In the genomic region with DNA sequence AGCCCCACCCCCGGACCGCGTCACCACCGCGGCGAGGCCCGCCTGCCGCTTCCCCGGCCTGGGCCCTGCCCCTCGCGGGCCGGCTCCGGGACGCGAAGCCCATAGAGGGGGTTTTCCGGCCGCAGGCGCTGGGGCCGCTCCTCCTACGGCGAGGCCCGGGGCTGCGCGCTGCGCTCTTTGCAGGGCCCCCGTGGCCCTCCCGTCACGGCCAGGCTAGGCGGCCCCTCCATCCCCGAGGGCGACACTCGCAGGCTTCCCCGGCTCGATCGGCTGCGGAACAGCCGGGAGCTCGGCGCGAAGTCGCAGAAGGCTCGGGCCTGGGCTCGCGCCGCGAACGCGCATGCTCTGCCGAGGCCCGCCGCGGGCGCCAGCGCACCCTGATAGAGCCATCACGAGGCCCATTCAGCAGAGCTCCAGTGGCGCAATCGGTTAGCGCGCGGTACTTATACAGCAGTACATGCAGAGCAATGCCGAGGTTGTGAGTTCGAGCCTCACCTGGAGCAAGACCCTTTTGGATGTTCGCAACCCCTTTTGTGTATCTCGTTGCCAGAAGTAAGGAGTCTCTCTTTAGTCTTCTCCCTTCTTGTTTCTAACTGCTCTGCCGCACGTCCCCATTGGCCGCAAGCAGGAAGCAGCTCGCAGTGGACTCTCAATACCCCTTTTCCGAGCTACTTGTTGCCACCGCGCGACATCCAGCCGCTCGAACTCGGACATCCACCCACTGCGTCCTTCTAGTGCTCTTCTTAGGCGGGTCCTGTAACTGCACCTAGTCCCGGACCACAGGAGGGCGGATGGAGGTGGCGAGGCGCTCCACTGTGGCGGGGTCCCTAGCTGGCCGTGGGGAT, we compare ENCODE assay signal across 8 cellular contexts. TPM values are rescaled to one million over a fixed set of nuclear protein-coding genes. Genes with fewer than 3 reads are reported as not detected.
DNase-seq lines count a peak whose midpoint lies in the region; ATAC-seq and TF ChIP-seq lines count a peak whose summit lies in the region.

No MANE protein-coding gene starts in this region.

- peak; percentile 74 for ATAC-seq in GM18870 (IDR thresholded peaks at IDR 0.05; ENCODE audit: unreplicated experiment)
- peak; percentile 72 for ATAC-seq in HG03135 (IDR thresholded peaks at IDR 0.05; ENCODE audit: unreplicated experiment)

- peak overlapping the region; percentile 87 for H3K4me2 ChIP-seq in mammary epithelial cell (ENCODE audit: insufficient read depth, low read depth, low read length)

- TF ChIP-seq POLR2A in spleen (IDR thresholded peaks at IDR 0.05) = peak in 2 of 3 donors; percentile 60 to 70

- CTCF ChIA-PET in AG04449 (lab: Yijun Ruan, JAX) = interaction anchor here (0.6 to 7.6 kb wide), 14 partner anchors 10 to 773 kb away, joined by 3 to 75 read pairs (median 4); no protein-coding TSS in a partner anchor
- CTCF ChIA-PET in mammary epithelial cell (lab: Charles Lee; ENCODE audit: low non-redundant PET) = interaction anchor here (0.5 to 0.6 kb wide), 3 partner anchors 62 to 732 kb away, joined by 3 to 31 read pairs (median 9); a partner anchor contains a TSS

- H3K9ac ChIP-seq in mammary epithelial cell (ENCODE audit: insufficient read depth, low read length) = peak overlapping the region; percentile 81

- H3K27ac ChIP-seq in WERI-Rb-1 (peak overlapping the region; percentile 97), mammary epithelial cell (ENCODE audit: insufficient read depth, low read depth, low read length) (peak overlapping the region; percentile 87), spleen (peak overlapping the region; percentile 98 to 100 (median 100))

- dilution Hi-C loops in mammary epithelial cell (cut with HindIII; ENCODE audit: low sequenced_read_pairs) = no loop called here

- H3K4me3 ChIP-seq in AG04449 (ENCODE audit: low read depth, low read length) = peak overlapping the region; percentile 70
- H3K4me3 ChIP-seq in WERI-Rb-1 (ENCODE audit: low read depth, low read length) = peak overlapping the region; percentile 46
- peak overlapping the region; percentile 50 to 70 (median 66) for H3K4me3 ChIP-seq in mammary epithelial cell (replicated peaks in 1 of 3; ENCODE audit: insufficient read depth in 1 of 3, low read depth in 2 of 3, low read length in 3 of 3)
- H3K4me3 ChIP-seq in spleen = peak overlapping the region; percentile 10 to 74 (median 50)

- DNase-seq in AG04449 (ENCODE audit: low read depth, low spot score) (peak; percentile 91), NCI-H2196 (lab: John Stamatoyannopoulos, UW; ENCODE audit: unreplicated experiment) (peak; percentile 92), WERI-Rb-1 (peak; percentile 96), mammary epithelial cell (peak; percentile 95), inferior parietal cortex (ENCODE audit: extremely low spot score) (peak; percentile 96), spleen (peak; percentile 98)

- in situ Hi-C loops in mammary epithelial cell (cut with MboI; ENCODE audit: low sequenced_read_pairs in 2 of 2) = no loop called here

- no peaks in the 10 kb centered on the region for H4K20me1 ChIP-seq in mammary epithelial cell (ENCODE audit: insufficient read depth, low read length)

- H3K36me3 ChIP-seq in WERI-Rb-1 = no peaks in the 10 kb centered on the region
- no peaks in the 10 kb centered on the region for H3K36me3 ChIP-seq in mammary epithelial cell (ENCODE audit: insufficient read depth, low read length)
- no peaks in the 10 kb centered on the region for H3K36me3 ChIP-seq in spleen

- peaks cover 16% of the 10 kb centered on the region for H3K4me1 ChIP-seq in mammary epithelial cell (ENCODE audit: insufficient read depth, low read length)
- H3K4me1 ChIP-seq in spleen = peaks cover 0 to 28% (median 22%) of the 10 kb centered on the region in 6 donors

- TF ChIP-seq CTCF in AG04449 (IDR thresholded peaks at IDR 0.05; ENCODE audit: insufficient read depth, low read length, missing control alignments) = no peak
- TF ChIP-seq CTCF in WERI-Rb-1 (IDR thresholded peaks at IDR 0.05; ENCODE audit: low read depth, low read length) = no peak
- TF ChIP-seq CTCF in mammary epithelial cell (conservative IDR thresholded peaks at IDR 0.05 in 1 of 2, IDR thresholded peaks at IDR 0.05 in 1 of 2; ENCODE audit: extremely low read depth in 1 of 2, insufficient read depth in 1 of 2, low read depth in 1 of 2, low read length in 2 of 2) = peak in 1 of 2 donors; percentile 8
- TF ChIP-seq CTCF in spleen (IDR thresholded peaks at IDR 0.05 in 8 of 11, conservative IDR thresholded peaks at IDR 0.05 in 3 of 11) = peak in 2 of 11 experiments; percentile 4 to 13

- intact Hi-C loops in mammary epithelial cell (cut with micrococcal nuclease) = loop anchor here (5.0 kb wide), 1 partner anchor 313 kb away; no protein-coding TSS in a partner anchor
- intact Hi-C loops in spleen (cut with DNase I; ENCODE audit: low total_unique reads) = no loop called here

- H3K9me3 ChIP-seq in WERI-Rb-1 (ENCODE audit: severe bottlenecking) (no peaks in the 10 kb centered on the region), mammary epithelial cell (replicated peaks; ENCODE audit: insufficient read depth, low read length) (no peaks in the 10 kb centered on the region), spleen (peaks cover 0 to 15% (median 8%) of the 10 kb centered on the region in 8 donors)

- TSS peak; percentile 97 for BruUV-seq in mammary epithelial cell (replicated peaks; lab: Mats Ljungman, UMichigan)

- H3K27me3 ChIP-seq in WERI-Rb-1 (ENCODE audit: insufficient read depth, low read depth, severe bottlenecking) (no peaks in the 10 kb centered on the region), mammary epithelial cell (ENCODE audit: insufficient read depth, low read length) (no peaks in the 10 kb centered on the region), spleen (replicated peaks in 1 of 7) (no peaks in the 10 kb centered on the region)

- POLR2A ChIA-PET in AG04449 (lab: Yijun Ruan, JAX) = interaction anchor here (0.6 to 1.6 kb wide), 9 partner anchors 9 to 787 kb away, joined by 3 to 8 read pairs (median 5); a partner anchor contains a TSS

- H2AFZ ChIP-seq in mammary epithelial cell (ENCODE audit: low read depth, low read length) = peak overlapping the region; percentile 96

- no peaks in the 10 kb centered on the region for H3K79me2 ChIP-seq in mammary epithelial cell (ENCODE audit: insufficient read depth, low read length)

- WGBS in mammary epithelial cell (ENCODE audit: low coverage, missing lambda C conversion rate) = 5% methylated on average over 39 of the region's 83 CpGs
- WGBS in spleen, 5 donors = 0 to 1% (median 0%) methylated on average over 22 to 83 of the region's 83 CpGs

RNA-seq across cellular contexts. Expression of a gene that starts 18.0 kb away (rescaled TPM):
- total RNA-seq in mammary epithelial cell = under 1 TPM in 1 of 2 donors, not detected in 1; 0.67 TPM
- not detected for polyA plus RNA-seq in mammary epithelial cell
- polyA minus RNA-seq in mammary epithelial cell = not detected
- total RNA-seq in spleen = 10 to 100 TPM in 2 of 7 donors, 1 to 10 TPM in 5; 2.4 to 12.3 (median 8.3) TPM
- polyA plus RNA-seq in spleen = 1 to 10 TPM; 7.5 to 8.6 (median 7.8) TPM

RNA-seq across cellular contexts. Expression of a gene that starts 46.4 kb away (rescaled TPM):
- total RNA-seq in mammary epithelial cell (under 1 TPM in 1 of 2 donors, not detected in 1; 0.17 TPM), spleen (1 to 10 TPM; 1.8 to 6.3 (median 3.2) TPM)
- polyA plus RNA-seq in mammary epithelial cell (not detected), spleen (1 to 10 TPM; 1.3 to 5.2 (median 3.5) TPM)
- not detected for polyA minus RNA-seq in mammary epithelial cell

Comparison
In these comparisons a context has a peak if more than half of its experiments do, and no peak if none do; other contexts are left out.
1. Peak in every context shown above with its lines: DNase-seq, ATAC-seq, H3K4me3 ChIP-seq and H3K27ac ChIP-seq.